ENCODE assay signal across 17 cellular contexts in genomic region chr22:21695432-21696085, GRCh38.
"Had no signal": no experiment of that assay in that cellular context is flagged by ENCODE, and none has a peak within 500 bp of the region (broad histone marks: within the 10 kb centered on the region; RNA-seq: fewer than 3 reads in every experiment).

No MANE protein-coding gene starts in this region.

- H3K27ac Mint-ChIP-seq: activated T-helper 1 cell treated with anti-CD3 and anti-CD28 coated beads, Interleukin-12 subunit alpha, Interleukin-12 subunit beta, Interleukin-2, Interleukin-4 antibody, amounts not matched to agents 30 ng/mL and 10 ng/mL and 1 ng/mL, durations not matched to agents 14 hours and 24 hours and 36 hours; nephron had no signal

- DNase-seq: activated CD4-positive, alpha-beta T cell treated with anti-CD3 and anti-CD28 coated beads for 1 hour; activated CD4-positive, alpha-beta T cell treated with anti-CD3 and anti-CD28 coated beads, Interleukin-2, amount 50 U/mL, for 4 hours; activated naive CD4-positive, alpha-beta T cell; colonic mucosa; gastrocnemius medialis; heart right ventricle; islet precursor cell; ovary; SHP77 treated with DMSO at 0.1 percent for 48 hours; T-helper 1 cell had no signal

- ATAC-seq: gastrocnemius medialis, left lung, sciatic nerve, SK-N-SH treated with all-trans-retinoic acid at 6 μM for 48 hours had no signal

- H3K4me1 ChIP-seq: colonic mucosa, left lung had no signal

- H3K9me3 ChIP-seq: colonic mucosa, gastrocnemius medialis, heart right ventricle, left lung, ovary had no signal

- H3K9me3 Mint-ChIP-seq: activated T-helper 1 cell treated with anti-CD3 and anti-CD28 coated beads, Interleukin-12 subunit alpha, Interleukin-12 subunit beta, Interleukin-2, Interleukin-4 antibody, amounts not matched to agents 30 ng/mL and 10 ng/mL and 1 ng/mL, durations not matched to agents 14 hours and 24 hours and 36 hours; memory B cell; nephron had no signal

- H3K36me3 ChIP-seq: ovary had no signal

- H3K27ac ChIP-seq: cardiac muscle cell, colonic mucosa, gastrocnemius medialis, left lung, ovary had no signal

- H3K27me3 Mint-ChIP-seq: memory B cell had no signal

- H3K27me3 ChIP-seq: cardiac muscle cell, colonic mucosa, gastrocnemius medialis, heart right ventricle, left lung, ovary had no signal

- H3K4me3 Mint-ChIP-seq: activated T-helper 1 cell treated with anti-CD3 and anti-CD28 coated beads, Interleukin-12 subunit alpha, Interleukin-12 subunit beta, Interleukin-2, Interleukin-4 antibody, amounts not matched to agents 30 ng/mL and 10 ng/mL and 1 ng/mL, durations not matched to agents 14 hours and 24 hours and 36 hours; memory B cell; nephron had no signal

- H3K4me3 ChIP-seq: cardiac muscle cell, colonic mucosa, gastrocnemius medialis, heart right ventricle, left lung, ovary had no signal
